In genomic region chr7:110911632-110912031, GRCh38 we compare ENCODE assay signal across 34 cellular contexts.
"Had no signal": no experiment of that assay in that cellular context is flagged by ENCODE, and none has a peak within 500 bp of the region (broad histone marks: within the 10 kb centered on the region; RNA-seq: fewer than 3 reads in every experiment).

No MANE protein-coding gene starts in this region.

- DNase-seq: Karpas-422, Kasumi-1, MG63, MM.1S, MV-4-11, NCI-H1048, NCI-H1092, NCI-H1092 treated with DMSO at 0.1 percent for 48 hours, NCI-H1105, NCI-H1105 treated with DMSO at 0.1 percent for 48 hours, NCI-H1417, NCI-H1417 treated with DMSO at 0.1 percent for 48 hours, NCI-H1436, NCI-H1436 treated with DMSO at 0.1 percent for 48 hours, NCI-H146, NCI-H1694, NCI-H1694 treated with DMSO at 0.1 percent for 48 hours, NCI-H187, NCI-H187 treated with DMSO at 0.1 percent for 48 hours, NCI-H1930, NCI-H2029, NCI-H2029 treated with DMSO at 0.1 percent for 48 hours, NCI-H2081, NCI-H2081 treated with DMSO at 0.1 percent for 48 hours, NCI-H2107, NCI-H2171, NCI-H2171 treated with DMSO at 0.1 percent for 48 hours, NCI-H2227 treated with DMSO at 0.1 percent for 48 hours, NCI-H226, NCI-H345, NCI-H446, NCI-H446 treated with DMSO at 0.1 percent for 48 hours, NCI-H510A, NCI-H510A treated with DMSO at 0.1 percent for 48 hours had no signal

- H3K36me3 ChIP-seq: MG63 had no signal

- H3K9me3 ChIP-seq: MG63 had no signal

- H3K27me3 ChIP-seq: MG63 had no signal

- H3K4me3 ChIP-seq: MG63 had no signal
